Comparison of ENCODE assay signal across 17 cellular contexts in genomic region chr16:73031155-73031866, GRCh38. TPM values are rescaled to one million over a fixed set of nuclear protein-coding genes. Genes with fewer than 3 reads are reported as not detected.
DNase-seq lines count a peak whose midpoint lies in the region; ATAC-seq and TF ChIP-seq lines count a peak whose summit lies in the region.
"Had no signal": no experiment of that assay in that cellular context is flagged by ENCODE, and none has a peak within 500 bp of the region (broad histone marks: within the 10 kb centered on the region; RNA-seq: fewer than 3 reads in every experiment).

No MANE protein-coding gene starts in this region.

- TF ChIP-seq CTCF in cardiac muscle cell (IDR thresholded peaks at IDR 0.05; ENCODE audit: low read depth, low read length) (peak; percentile 11), right atrium auricular region (IDR thresholded peaks at IDR 0.05) (no peak), astrocyte of the cerebellum (IDR thresholded peaks at IDR 0.05; ENCODE audit: low read depth, low read length, missing control alignments) (peak; percentile 49), kidney epithelial cell (IDR thresholded peaks at IDR 0.05; ENCODE audit: insufficient read depth, low read length, poor library complexity, severe bottlenecking) (peak; percentile 46), type B pancreatic cell (conservative IDR thresholded peaks at IDR 0.05) (peak; percentile 55), esophagus squamous epithelium (IDR thresholded peaks at IDR 0.05) (peak in 2 of 6 experiments; percentile 4)

- intact Hi-C loops in esophagus squamous epithelium (cut with DNase I): no loop called here

- H3K4me1 Mint-ChIP-seq in type B pancreatic cell (ENCODE audit: unreplicated experiment): peaks cover 85% of the 10 kb centered on the region
- H3K4me1 Mint-ChIP-seq: central memory CD8-positive, alpha-beta T cell had no signal

- H3K4me3 Mint-ChIP-seq in type B pancreatic cell: peak overlapping the region; percentile 78
- H3K4me3 Mint-ChIP-seq: central memory CD8-positive, alpha-beta T cell; immature natural killer cell; T-helper 17 cell had no signal

- peaks cover 4% of the 10 kb centered on the region for H3K36me3 Mint-ChIP-seq in type B pancreatic cell
- H3K36me3 Mint-ChIP-seq: immature natural killer cell had no signal

- in situ Hi-C loops in astrocyte of the cerebellum (cut with HindIII; ENCODE audit: low sequenced_read_pairs): no loop called here

- no peak for DNase-seq in cardiac muscle cell (ENCODE audit: low read depth in 1 of 2, low spot score in 1 of 2)
- DNase-seq in right atrium auricular region (ENCODE audit: low spot score): no peak
- no peak for DNase-seq in astrocyte of the cerebellum (ENCODE audit: low read depth)
- no peak for DNase-seq in kidney epithelial cell (ENCODE audit: low read depth)
- DNase-seq in type B pancreatic cell (ENCODE audit: extremely low spot score, unreplicated experiment): no peak
- no peak for DNase-seq in esophagus squamous epithelium (lab: John Stamatoyannopoulos, UW)
- DNase-seq: activated CD4-positive, alpha-beta T cell treated with anti-CD3 and anti-CD28 coated beads, Interleukin-2, amount 50 U/mL, for 4 hours; activated gamma-delta T cell; DND-41; immature natural killer cell; NCI-H2081 treated with DMSO at 0.1 percent for 48 hours; T-helper 17 cell; uterus had no signal

- H3K27ac Mint-ChIP-seq in type B pancreatic cell: peak overlapping the region; percentile 42
- H3K27ac Mint-ChIP-seq: immature natural killer cell, T-helper 17 cell had no signal

- no peak for ATAC-seq in GM21528 (IDR thresholded peaks at IDR 0.05; ENCODE audit: low FRiP score, unreplicated experiment)
- no peak for ATAC-seq in HG03354 (IDR thresholded peaks at IDR 0.05; ENCODE audit: poor library complexity, severe bottlenecking, unreplicated experiment)
- ATAC-seq: T-helper 17 cell had no signal

- no peaks in the 10 kb centered on the region for H3K9me3 ChIP-seq in cardiac muscle cell (ENCODE audit: low read depth)
- no peaks in the 10 kb centered on the region for H3K9me3 ChIP-seq in right atrium auricular region
- no peaks in the 10 kb centered on the region for H3K9me3 ChIP-seq in esophagus squamous epithelium
- H3K9me3 ChIP-seq: esophagus muscularis mucosa, uterus had no signal

- H3K9me3 Mint-ChIP-seq in type B pancreatic cell: no peaks in the 10 kb centered on the region
- H3K9me3 Mint-ChIP-seq: central memory CD8-positive, alpha-beta T cell; immature natural killer cell had no signal

- H3K27me3 ChIP-seq in cardiac muscle cell (no peaks in the 10 kb centered on the region), right atrium auricular region (no peaks in the 10 kb centered on the region), kidney epithelial cell (ENCODE audit: control insufficient read depth, insufficient read depth, low read length) (no peaks in the 10 kb centered on the region), esophagus squamous epithelium (no peaks in the 10 kb centered on the region)
- H3K27me3 ChIP-seq: esophagus muscularis mucosa, uterus had no signal

- H3K36me3 ChIP-seq in cardiac muscle cell: no peaks in the 10 kb centered on the region
- H3K36me3 ChIP-seq in right atrium auricular region: no peaks in the 10 kb centered on the region
- no peaks in the 10 kb centered on the region for H3K36me3 ChIP-seq in kidney epithelial cell (ENCODE audit: control insufficient read depth, insufficient read depth, low read length)
- H3K36me3 ChIP-seq in esophagus squamous epithelium: no peaks in the 10 kb centered on the region
- H3K36me3 ChIP-seq: esophagus muscularis mucosa, uterus had no signal

- WGBS in esophagus squamous epithelium, 2 donors: 73 to 82% methylated on average over 21 of the region's 21 CpGs

- no peak for TF ChIP-seq POLR2A in esophagus squamous epithelium (IDR thresholded peaks at IDR 0.05)

- no peaks in the 10 kb centered on the region for H3K27me3 Mint-ChIP-seq in type B pancreatic cell

- no peak overlapping the region for H3K4me3 ChIP-seq in cardiac muscle cell
- H3K4me3 ChIP-seq in right atrium auricular region: no peak overlapping the region
- no peak overlapping the region for H3K4me3 ChIP-seq in astrocyte of the cerebellum (ENCODE audit: low read depth, low read length)
- H3K4me3 ChIP-seq in kidney epithelial cell (ENCODE audit: low read depth, low read length): no peak overlapping the region
- H3K4me3 ChIP-seq in esophagus squamous epithelium: no peak overlapping the region
- H3K4me3 ChIP-seq: esophagus muscularis mucosa, uterus had no signal

- peaks cover 86% of the 10 kb centered on the region for H3K4me1 ChIP-seq in cardiac muscle cell (ENCODE audit: low read depth)
- H3K4me1 ChIP-seq in right atrium auricular region: peaks cover 0 to 29% of the 10 kb centered on the region in 2 donors
- peaks cover 8 to 46% (median 18%) of the 10 kb centered on the region in 3 donors for H3K4me1 ChIP-seq in esophagus squamous epithelium
- H3K4me1 ChIP-seq: uterus had no signal

- peak overlapping the region; percentile 75 for H3K27ac ChIP-seq in cardiac muscle cell
- H3K27ac ChIP-seq in right atrium auricular region: no peak overlapping the region
- H3K27ac ChIP-seq in esophagus squamous epithelium: no peak overlapping the region
- H3K27ac ChIP-seq: esophagus muscularis mucosa, uterus had no signal

RNA-seq across cellular contexts. Expression of gene ZFHX3, which starts 16.6 kb away (rescaled TPM):
- total RNA-seq in cardiac muscle cell: 6.6 and 12.2 TPM in 2 replicates
- 6.7 and 8.4 TPM in 2 replicates for polyA plus RNA-seq in cardiac muscle cell
- 10 to 100 TPM in 1 of 2 donors, 1 to 10 TPM in 1; 9.2 to 18.9 TPM for total RNA-seq in right atrium auricular region
- total RNA-seq in kidney epithelial cell: 19.9 and 29.0 TPM in 2 replicates
- total RNA-seq in type B pancreatic cell (ENCODE audit: low replicate concordance): 47.4 and 48.5 TPM in 2 replicates
- total RNA-seq in esophagus squamous epithelium: 10 to 100 TPM in 1 of 4 donors, 1 to 10 TPM in 3; 3.5 to 12.8 (median 4.5) TPM

Comparison
In these comparisons a context has a peak if more than half of its experiments do, and no peak if none do; other contexts are left out.
1. CTCF ChIP-seq: peak in cardiac muscle cell (single experiment), astrocyte of the cerebellum (single experiment), kidney epithelial cell (single experiment) and type B pancreatic cell (single experiment); none in right atrium auricular region (0 of 2).